16 cellular contexts compared by ENCODE assay signal in the genomic region with DNA sequence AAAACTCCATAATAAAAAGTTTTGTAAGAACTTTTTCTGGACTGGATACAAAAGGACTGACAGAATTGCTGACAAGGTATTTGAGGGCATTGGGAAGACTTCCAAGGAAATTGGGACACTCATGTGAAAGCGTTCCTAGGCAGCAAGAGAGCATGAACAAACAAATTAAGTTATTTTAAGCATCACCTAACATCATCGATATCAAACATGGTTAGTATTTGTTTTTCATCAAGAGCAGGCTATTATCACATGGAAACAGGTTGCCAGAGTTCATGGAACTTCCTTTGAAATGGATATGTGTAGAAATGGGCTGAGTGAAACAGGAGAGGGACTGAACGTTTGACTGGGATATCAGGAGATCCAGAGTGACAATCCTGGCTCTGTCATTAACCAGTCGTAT. TPM values are rescaled to one million over a fixed set of nuclear protein-coding genes. Genes with fewer than 3 reads are reported as not detected.
DNase-seq lines count a peak whose midpoint lies in the region; ATAC-seq, FAIRE-seq and TF ChIP-seq lines count a peak whose summit lies in the region.
"Had no signal": no experiment of that assay in that cellular context is flagged by ENCODE, and none has a peak within 500 bp of the region (broad histone marks: within the 10 kb centered on the region; RNA-seq: fewer than 3 reads in every experiment).

No MANE protein-coding gene starts in this region.

- DNase-seq in CD4-positive, alpha-beta T cell, result no peak
- DNase-seq in LNCaP clone FGC (ENCODE audit: low read depth) (peak; percentile 81), NCI-H748 treated with DMSO at 0.1 percent for 48 hours (lab: John Stamatoyannopoulos, UW) (peak; percentile 66), left lobe of liver (ENCODE audit: low spot score) (peak; percentile 68), frontal cortex (ENCODE audit: low spot score in 2 of 2) (no peak), mesendoderm (no peak), retina (no peak), Calu3 (no peak)
- DNase-seq: activated CD4-positive, alpha-beta T cell treated with anti-CD3 and anti-CD28 coated beads, Interleukin-2, amount 10 ng/mL, durations not matched to agents 24 days and 14 days; activated naive CD8-positive, alpha-beta T cell treated with anti-CD3 and anti-CD28 coated beads for 36 hours; activated T-cell treated with anti-CD3 and anti-CD28 coated beads, Interleukin-2, amount 50 U/mL, for 24 hours; BE2C; effector CD8-positive, alpha-beta T cell; NCI-H446; PC-3 had no signal

- intact Hi-C loops in CD4-positive, alpha-beta T cell (cut with DNase I, micrococcal nuclease), result no loop called here
- intact Hi-C loops in Calu3 (cut with micrococcal nuclease; ENCODE audit: unreplicated experiment), result no loop called here

- no peak overlapping the region for H3K56ac ChIP-seq in mesendoderm (ENCODE audit: low read length)

- no peak overlapping the region for H4K8ac ChIP-seq in mesendoderm (ENCODE audit: low read depth, low read length)

- no peak overlapping the region for H3K4me2 ChIP-seq in mesendoderm (ENCODE audit: low read length)

- no peak overlapping the region for H2BK15ac ChIP-seq in mesendoderm (replicated peaks; ENCODE audit: low read depth)

- H2AK5ac ChIP-seq in mesendoderm (ENCODE audit: low read length), result no peak overlapping the region

- H4K5ac ChIP-seq in mesendoderm (ENCODE audit: low read length), result no peak overlapping the region

- no peak overlapping the region for H3K27ac ChIP-seq in CD4-positive, alpha-beta T cell (ENCODE audit: low read depth, low read length)
- no peak overlapping the region for H3K27ac ChIP-seq in mesendoderm (ENCODE audit: low read depth, low read length)

- peaks cover 34% of the 10 kb centered on the region for H3K4me1 Mint-ChIP-seq in CD4-positive, alpha-beta T cell (ENCODE audit: low read depth)
- H3K4me1 Mint-ChIP-seq in Calu3 (ENCODE audit: low read depth, unreplicated experiment), result no peaks in the 10 kb centered on the region

- BruUV-seq in Calu3 (replicated peaks; lab: Mats Ljungman, UMichigan), result no TSS peak

- H3K27me3 ChIP-seq in CD4-positive, alpha-beta T cell (ENCODE audit: control insufficient read depth, insufficient read depth, low read length), result no peaks in the 10 kb centered on the region
- no peaks in the 10 kb centered on the region for H3K27me3 ChIP-seq in mesendoderm (ENCODE audit: insufficient read depth, low read length, poor library complexity)
- H3K27me3 ChIP-seq: BE2C had no signal

- H3K79me2 ChIP-seq in mesendoderm (ENCODE audit: control insufficient read depth, insufficient read depth, low read length), result no peaks in the 10 kb centered on the region

- WGBS in mesendoderm (ENCODE audit: extremely low coverage, insufficient coverage, low lambda C conversion rate), result no CpG with 5 or more reads among the region's 4 CpGs

- H3K4me1 ChIP-seq in mesendoderm (ENCODE audit: control insufficient read depth, low read depth, low read length), result no peaks in the 10 kb centered on the region
- H3K4me1 ChIP-seq: BE2C had no signal

- H3K27me3 Mint-ChIP-seq in CD4-positive, alpha-beta T cell, result no peaks in the 10 kb centered on the region
- no peaks in the 10 kb centered on the region for H3K27me3 Mint-ChIP-seq in Calu3 (ENCODE audit: unreplicated experiment)
- H3K27me3 Mint-ChIP-seq: activated naive CD8-positive, alpha-beta T cell treated with anti-CD3 and anti-CD28 coated beads for 36 hours; activated T-cell treated with anti-CD3 and anti-CD28 coated beads, Interleukin-2, amount 50 U/mL, for 24 hours; natural killer cell treated with Interleukin-12 subunit alpha and Interleukin-12 subunit beta and Interleukin-15 and Interleukin-18, amount 100 ng/mL, for 72 hours had no signal

- POLR2A ChIA-PET in CD4-positive, alpha-beta T cell (lab: Charles Lee), result no interaction called here

- TF ChIP-seq CTCF in CD4-positive, alpha-beta T cell (IDR thresholded peaks at IDR 0.05), result no peak
- TF ChIP-seq CTCF in LNCaP clone FGC (IDR thresholded peaks at IDR 0.05; ENCODE audit: control insufficient read depth, extremely low read depth, insufficient read depth) (no peak), Calu3 (IDR thresholded peaks at IDR 0.05; ENCODE audit: unreplicated experiment) (no peak)

- no peaks in the 10 kb centered on the region for H3K9me3 ChIP-seq in CD4-positive, alpha-beta T cell (ENCODE audit: control insufficient read depth, low read length)
- H3K9me3 ChIP-seq: BE2C had no signal

- CTCF ChIA-PET in CD4-positive, alpha-beta T cell (lab: Charles Lee), result no interaction called here
- CTCF ChIA-PET in Calu3 (lab: Charles Lee), result no interaction called here

- H3K4me3 Mint-ChIP-seq in CD4-positive, alpha-beta T cell, result peak overlapping the region; percentile 8
- H3K4me3 Mint-ChIP-seq in Calu3 (ENCODE audit: low read depth, unreplicated experiment), result no peak overlapping the region
- H3K4me3 Mint-ChIP-seq: activated CD4-positive, alpha-beta T cell treated with anti-CD3 and anti-CD28 coated beads, Interleukin-2, amount 10 ng/mL, durations not matched to agents 24 days and 14 days; activated naive CD8-positive, alpha-beta T cell treated with anti-CD3 and anti-CD28 coated beads for 36 hours; activated T-cell treated with anti-CD3 and anti-CD28 coated beads, Interleukin-2, amount 50 U/mL, for 24 hours; natural killer cell treated with Interleukin-12 subunit alpha and Interleukin-12 subunit beta and Interleukin-15 and Interleukin-18, amount 100 ng/mL, for 72 hours had no signal

- H3K79me1 ChIP-seq in mesendoderm (ENCODE audit: low read length), result no peaks in the 10 kb centered on the region

- no peak overlapping the region for H3K23ac ChIP-seq in mesendoderm (ENCODE audit: low read length)

- H3K27ac Mint-ChIP-seq in CD4-positive, alpha-beta T cell, result no peak overlapping the region
- H3K27ac Mint-ChIP-seq in Calu3 (ENCODE audit: unreplicated experiment), result no peak overlapping the region
- H3K27ac Mint-ChIP-seq: activated CD4-positive, alpha-beta T cell treated with anti-CD3 and anti-CD28 coated beads, Interleukin-2, amount 10 ng/mL, durations not matched to agents 24 days and 14 days; activated naive CD8-positive, alpha-beta T cell treated with anti-CD3 and anti-CD28 coated beads for 36 hours; activated T-cell treated with anti-CD3 and anti-CD28 coated beads, Interleukin-2, amount 50 U/mL, for 24 hours; natural killer cell treated with Interleukin-12 subunit alpha and Interleukin-12 subunit beta and Interleukin-15 and Interleukin-18, amount 100 ng/mL, for 72 hours had no signal

- H3K36me3 ChIP-seq in mesendoderm (ENCODE audit: control insufficient read depth, insufficient read depth, low read length), result no peaks in the 10 kb centered on the region
- H3K36me3 ChIP-seq: BE2C had no signal

- no peak overlapping the region for H3K4me3 ChIP-seq in LNCaP clone FGC (ENCODE audit: low read depth, low read length)
- no peak overlapping the region for H3K4me3 ChIP-seq in mesendoderm (ENCODE audit: low read length)

- H2BK120ac ChIP-seq in mesendoderm (ENCODE audit: low read depth, low read length), result no peak overlapping the region

- H2BK5ac ChIP-seq in mesendoderm (ENCODE audit: low read length), result no peak overlapping the region

- no peak overlapping the region for H3K9ac ChIP-seq in mesendoderm (ENCODE audit: low read length)

- no peak overlapping the region for H3K4ac ChIP-seq in mesendoderm (ENCODE audit: low read depth, low read length)

- ATAC-seq in CD4-positive, alpha-beta T cell (ENCODE audit: poor library complexity), result no peak
- peak; percentile 45 for ATAC-seq in left lobe of liver
- ATAC-seq: natural killer cell treated with Interleukin-12 subunit alpha and Interleukin-12 subunit beta and Interleukin-15 and Interleukin-18, amount 100 ng/mL, for 72 hours; PC-3 had no signal

- no peak for FAIRE-seq in frontal cortex (lab: Jason Lieb, UNC)

- peaks cover 16% of the 10 kb centered on the region for H3K36me3 Mint-ChIP-seq in CD4-positive, alpha-beta T cell (ENCODE audit: low read depth)
- peaks cover 23% of the 10 kb centered on the region for H3K36me3 Mint-ChIP-seq in Calu3 (ENCODE audit: insufficient read depth, unreplicated experiment)

- H3K9me3 Mint-ChIP-seq in CD4-positive, alpha-beta T cell, result no peaks in the 10 kb centered on the region
- H3K9me3 Mint-ChIP-seq in Calu3 (ENCODE audit: low read depth, unreplicated experiment), result no peaks in the 10 kb centered on the region
- H3K9me3 Mint-ChIP-seq: activated CD4-positive, alpha-beta T cell treated with anti-CD3 and anti-CD28 coated beads, Interleukin-2, amount 10 ng/mL, durations not matched to agents 24 days and 14 days; activated naive CD8-positive, alpha-beta T cell treated with anti-CD3 and anti-CD28 coated beads for 36 hours; activated T-cell treated with anti-CD3 and anti-CD28 coated beads, Interleukin-2, amount 50 U/mL, for 24 hours; natural killer cell treated with Interleukin-12 subunit alpha and Interleukin-12 subunit beta and Interleukin-15 and Interleukin-18, amount 100 ng/mL, for 72 hours had no signal

- no peak overlapping the region for H3K18ac ChIP-seq in mesendoderm (ENCODE audit: low read length)

RNA-seq across cellular contexts. Expression of a gene that starts 4.3 kb away (rescaled TPM):
- total RNA-seq in CD4-positive, alpha-beta T cell, result 10 to 100 TPM; 10.7 to 11.8 TPM
- total RNA-seq in left lobe of liver (6.2 TPM), frontal cortex (10.6 TPM), Calu3 (2022) (27.1 and 33.0 TPM in 2 replicates)
- polyA plus RNA-seq in mesendoderm (2013, experiment 1 of 2), result 22.5 TPM
- 22.6 TPM for polyA plus RNA-seq in mesendoderm (2013, experiment 2 of 2)

Comparison
In these comparisons a context has a peak if more than half of its experiments do, and no peak if none do; other contexts are left out.
1. DNase-seq: peak in LNCaP clone FGC (single experiment), NCI-H748 treated with DMSO at 0.1 percent for 48 hours (single experiment) and left lobe of liver (single experiment); none in CD4-positive, alpha-beta T cell (0 of 10), frontal cortex (0 of 2), mesendoderm (single experiment), retina (single experiment) and Calu3 (single experiment).